8 cellular contexts compared by ENCODE assay signal in the genomic region with DNA sequence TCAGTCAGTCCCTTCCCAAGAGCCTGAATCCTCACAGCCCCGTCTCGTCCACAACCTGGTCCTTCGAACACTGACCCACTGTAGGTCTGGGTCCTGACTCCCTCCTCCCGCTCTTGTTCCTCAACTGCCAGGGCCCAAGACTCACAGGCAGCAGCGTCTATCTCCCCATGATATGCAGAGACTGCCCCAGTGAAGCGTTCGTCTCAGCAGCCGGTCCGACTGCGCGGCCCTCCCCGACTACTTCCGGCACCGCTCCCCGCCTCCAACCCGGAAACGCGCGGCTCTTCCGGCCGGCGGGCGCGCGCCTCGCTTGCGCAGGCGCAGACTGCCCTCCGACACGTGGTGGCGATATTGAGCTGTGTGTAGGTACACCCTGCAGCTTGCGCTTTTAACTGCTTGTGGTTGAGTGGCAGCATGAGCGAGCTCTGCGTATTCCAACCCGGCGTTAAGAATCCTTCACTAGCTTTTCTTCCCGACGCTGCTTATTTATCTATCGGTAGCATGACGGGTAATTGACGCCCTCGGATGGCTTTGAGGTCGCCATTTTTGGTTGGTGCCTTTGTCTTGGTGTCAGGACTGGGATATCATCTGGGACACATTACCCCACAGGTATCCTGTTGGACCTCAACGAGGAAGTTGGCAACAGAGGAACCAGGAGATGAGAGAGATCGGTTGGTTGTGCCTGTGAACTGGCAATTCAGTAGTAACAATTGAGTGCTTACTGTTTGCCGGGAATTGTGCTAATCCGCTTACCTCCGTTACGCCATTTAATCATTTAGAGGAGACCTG. TPM values are rescaled to one million over a fixed set of nuclear protein-coding genes. Genes with fewer than 3 reads are reported as not detected.
DNase-seq lines count a peak whose midpoint lies in the region; TF ChIP-seq lines count a peak whose summit lies in the region.

A gene with protein sequence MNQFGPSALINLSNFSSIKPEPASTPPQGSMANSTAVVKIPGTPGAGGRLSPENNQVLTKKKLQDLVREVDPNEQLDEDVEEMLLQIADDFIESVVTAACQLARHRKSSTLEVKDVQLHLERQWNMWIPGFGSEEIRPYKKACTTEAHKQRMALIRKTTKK (minus strand): TSS at position 221 of the 789 bp plus-strand sequence. CDS start 20,986 bp downstream, outside the sequence.

- peak within 1 kb of the TSS; percentile 95 for H3K27ac ChIP-seq in temporal lobe (ENCODE audit: low read depth, low read length)

- intact Hi-C loops in activated naive CD4-positive, alpha-beta T cell treated with anti-CD3 and anti-CD28 coated beads for 36 hours (cut with micrococcal nuclease) = loop anchor here (1.0 to 5.0 kb wide), 9 partner anchors 25 to 538 kb away; a partner anchor contains a TSS

- POLR2A ChIA-PET in HEK293T (lab: Yijun Ruan, JAX) = interaction anchor here (0.7 to 3.5 kb wide), 18 partner anchors 12 to 538 kb away, joined by 3 to 45 read pairs (median 4); a partner anchor contains a TSS

- H3K9me3 Mint-ChIP-seq in activated naive CD4-positive, alpha-beta T cell treated with anti-CD3 and anti-CD28 coated beads for 36 hours = no peaks in the 10 kb centered on the region

- H3K27me3 Mint-ChIP-seq in activated naive CD4-positive, alpha-beta T cell treated with anti-CD3 and anti-CD28 coated beads for 36 hours (ENCODE audit: low read depth) = no peaks in the 10 kb centered on the region

- H3K4me3 Mint-ChIP-seq in activated naive CD4-positive, alpha-beta T cell treated with anti-CD3 and anti-CD28 coated beads for 36 hours = peak within 1 kb of the TSS; percentile 96

- peaks cover 44% of the 10 kb centered on the region for H3K4me1 Mint-ChIP-seq in activated naive CD4-positive, alpha-beta T cell treated with anti-CD3 and anti-CD28 coated beads for 36 hours (ENCODE audit: low read depth)

- H3K27ac Mint-ChIP-seq in activated naive CD4-positive, alpha-beta T cell treated with anti-CD3 and anti-CD28 coated beads for 36 hours = peak within 1 kb of the TSS; percentile 94

- in situ Hi-C loops in SK-MEL-5 (cut with HindIII; ENCODE audit: low pct_unique_long_range_greater_than_20kb, low sequenced_read_pairs) = no loop called here

- H3K36me3 Mint-ChIP-seq in activated naive CD4-positive, alpha-beta T cell treated with anti-CD3 and anti-CD28 coated beads for 36 hours (ENCODE audit: low read depth) = peaks cover 4% of the 10 kb centered on the region

- CTCF ChIA-PET in HEK293T (lab: Yijun Ruan, JAX) = interaction anchor here (0.5 to 1.0 kb wide), 5 partner anchors 82 to 275 kb away, joined by 3 to 7 read pairs (median 5); no protein-coding TSS in a partner anchor
- CTCF ChIA-PET in activated naive CD4-positive, alpha-beta T cell treated with anti-CD3 and anti-CD28 coated beads for 36 hours (lab: Charles Lee) = interaction anchor here (0.7 to 3.0 kb wide), 4 partner anchors 26 to 241 kb away, joined by 4 to 11 read pairs (median 6); a partner anchor contains a TSS

- DNase-seq in GM04504 (ENCODE audit: low read depth) (peak; percentile 90), HEK293T (ENCODE audit: extremely low spot score) (peak; percentile 98), MV-4-11 (lab: John Stamatoyannopoulos, UW) (peak; percentile 95), SK-MEL-5 (ENCODE audit: low read depth, low spot score) (peak; percentile 91), germinal center (ENCODE audit: low spot score) (peak; percentile 93), occipital lobe (lab: John Stamatoyannopoulos, UW) (peak; percentile 90)
- peak; percentile 93 for DNase-seq in activated naive CD4-positive, alpha-beta T cell treated with anti-CD3 and anti-CD28 coated beads for 36 hours

TF ChIP-seq in HEK293T, 16 proteins besides CTCF, POLR2A, EP300 and RAD21:
- TF ChIP-seq, protein P1, sequence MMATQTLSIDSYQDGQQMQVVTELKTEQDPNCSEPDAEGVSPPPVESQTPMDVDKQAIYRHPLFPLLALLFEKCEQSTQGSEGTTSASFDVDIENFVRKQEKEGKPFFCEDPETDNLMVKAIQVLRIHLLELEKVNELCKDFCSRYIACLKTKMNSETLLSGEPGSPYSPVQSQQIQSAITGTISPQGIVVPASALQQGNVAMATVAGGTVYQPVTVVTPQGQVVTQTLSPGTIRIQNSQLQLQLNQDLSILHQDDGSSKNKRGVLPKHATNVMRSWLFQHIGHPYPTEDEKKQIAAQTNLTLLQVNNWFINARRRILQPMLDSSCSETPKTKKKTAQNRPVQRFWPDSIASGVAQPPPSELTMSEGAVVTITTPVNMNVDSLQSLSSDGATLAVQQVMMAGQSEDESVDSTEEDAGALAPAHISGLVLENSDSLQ (IDR thresholded peaks at IDR 0.05) = peak; percentile 97
- peak; percentile 97 for TF ChIP-seq L3MBTL2 (conservative IDR thresholded peaks at IDR 0.05)
- peak; percentile 99 for TF ChIP-seq ELF4 (IDR thresholded peaks at IDR 0.05)
- no peak for TF ChIP-seq NFRKB (IDR thresholded peaks at IDR 0.05)
- no peak for TF ChIP-seq CTBP1 (IDR thresholded peaks at IDR 0.05; ENCODE audit: borderline replicate concordance)

RNA-seq across cellular contexts. Expression of the gene that starts here (rescaled TPM):
- total RNA-seq in SK-MEL-5 (2014; rRNA removed; shearing (Covaris generic)) = 39.1 and 44.9 TPM in 2 replicates
- 21.2 and 23.2 TPM in 2 replicates for polyA plus RNA-seq in SK-MEL-5 (2015; cell fraction: cytosol; rRNA removed)
- 5.6 and 14.9 TPM in 2 replicates for polyA plus RNA-seq in SK-MEL-5 (2015; cell fraction: nucleus; rRNA removed)
- 10 to 100 TPM; 22.5 to 23.5 TPM for total RNA-seq in activated naive CD4-positive, alpha-beta T cell treated with anti-CD3 and anti-CD28 coated beads for 36 hours
- total RNA-seq in occipital lobe (20.1 TPM), temporal lobe (11.3 TPM)

Comparison
In these comparisons a context has a peak if more than half of its experiments do, and no peak if none do; other contexts are left out.
1. Peak in every context shown above with its lines: DNase-seq and H3K27ac ChIP-seq.